In genomic region chr1:24966724-24967346, GRCh38 we compare ENCODE assay signal across 10 cellular contexts. TPM values are rescaled to one million over a fixed set of nuclear protein-coding genes. Genes with fewer than 3 reads are reported as not detected.
DNase-seq lines count a peak whose midpoint lies in the region; ATAC-seq and TF ChIP-seq lines count a peak whose summit lies in the region.
"Had no signal": no experiment of that assay in that cellular context is flagged by ENCODE, and none has a peak within 500 bp of the region (broad histone marks: within the 10 kb centered on the region; RNA-seq: fewer than 3 reads in every experiment).

No MANE protein-coding gene starts in this region.

- intact Hi-C loops in heart left ventricle (cut with DNase I), result no loop called here

- TF ChIP-seq POLR2A in heart left ventricle (IDR thresholded peaks at IDR 0.05), result no peak

- H3K4me1 ChIP-seq in heart left ventricle, result peaks cover 0 to 24% (median 0%) of the 10 kb centered on the region in 12 donors
- H3K4me1 ChIP-seq: esophagus muscularis mucosa had no signal

- no peak for TF ChIP-seq CTCF in HFFc6 (IDR thresholded peaks at IDR 0.05)
- no peak for TF ChIP-seq CTCF in heart left ventricle (IDR thresholded peaks at IDR 0.05)

- no peak overlapping the region for H3K27ac ChIP-seq in heart left ventricle
- H3K27ac ChIP-seq: esophagus muscularis mucosa, upper lobe of left lung had no signal

- 60 to 78% (median 71%) methylated on average over 8 of the region's 8 CpGs for WGBS in heart left ventricle, 4 donors

- ATAC-seq in esophagus mucosa, result peak; percentile 37
- ATAC-seq in HG03159 (IDR thresholded peaks at IDR 0.05; ENCODE audit: unreplicated experiment), result no peak
- ATAC-seq in heart left ventricle, result no peak

- no peaks in the 10 kb centered on the region for H3K9me3 ChIP-seq in heart left ventricle
- H3K9me3 ChIP-seq: esophagus muscularis mucosa, upper lobe of left lung had no signal

- peaks cover 5% of the 10 kb centered on the region for H3K27me3 Mint-ChIP-seq in HFFc6 (ENCODE audit: insufficient read depth)

- peak; percentile 72 for DNase-seq in HFFc6
- DNase-seq in activated CD4-positive, alpha-beta T cell treated with anti-CD3 and anti-CD28 coated beads for 4 hours, result peak; percentile 61 to 65
- peak; percentile 92 for DNase-seq in stimulated activated CD8-positive, alpha-beta memory T cell treated with anti-CD3 and anti-CD28 coated beads, Interleukin-4, amount 100 ng/mL, for 48 hours
- no peak for DNase-seq in NCI-H2171 (lab: John Stamatoyannopoulos, UW)
- no peak for DNase-seq in heart left ventricle
- no peak for DNase-seq in NCI-H2171 treated with DMSO at 0.1 percent for 48 hours (lab: John Stamatoyannopoulos, UW)

- no peaks in the 10 kb centered on the region for H3K9me3 Mint-ChIP-seq in HFFc6

- H3K27ac Mint-ChIP-seq in HFFc6, result 0 out of 2 replicates have a peak overlapping the region, but pooled peaks have one; percentile 36

- H3K4me3 Mint-ChIP-seq in HFFc6, result no peak overlapping the region

- no peaks in the 10 kb centered on the region for H3K36me3 ChIP-seq in heart left ventricle
- H3K36me3 ChIP-seq: esophagus muscularis mucosa, upper lobe of left lung had no signal

- no peak overlapping the region for H3K4me3 ChIP-seq in heart left ventricle
- H3K4me3 ChIP-seq: esophagus muscularis mucosa, upper lobe of left lung had no signal

- H3K36me3 Mint-ChIP-seq in HFFc6 (ENCODE audit: low read depth), result no peaks in the 10 kb centered on the region

- peaks cover 0 to 67% (median 12%) of the 10 kb centered on the region in 9 donors for H3K27me3 ChIP-seq in heart left ventricle
- H3K27me3 ChIP-seq: upper lobe of left lung had no signal

- H3K4me1 Mint-ChIP-seq in HFFc6 (ENCODE audit: low read depth), result peaks cover 26% of the 10 kb centered on the region

RNA-seq across cellular contexts. Expression of gene RUNX3, which starts 36.8 kb away (rescaled TPM):
- not detected for total RNA-seq in HFFc6 (2021; fragmentation: NEBNext Ultra II Directional; extraction: Animal tissue kit (Norgen Biotek cat#: 25700))
- total RNA-seq in esophagus mucosa (1.6 TPM), heart left ventricle (1 to 10 TPM in 3 of 9 donors, under 1 TPM in 6; 0.21 to 8.7 (median 0.65) TPM)
- under 1 TPM; 0.35 to 0.38 TPM for polyA plus RNA-seq in heart left ventricle

Comparison
In these comparisons a context has a peak if more than half of its experiments do, and no peak if none do; other contexts are left out.
1. DNase-seq: peak in HFFc6 (single experiment), activated CD4-positive, alpha-beta T cell treated with anti-CD3 and anti-CD28 coated beads for 4 hours (2 of 2) and stimulated activated CD8-positive, alpha-beta memory T cell treated with anti-CD3 and anti-CD28 coated beads, Interleukin-4, amount 100 ng/mL, for 48 hours (single experiment); none in NCI-H2171 (single experiment), heart left ventricle (0 of 5) and NCI-H2171 treated with DMSO at 0.1 percent for 48 hours (single experiment).